Comparison of ENCODE assay signal across 9 cellular contexts in genomic region chr5:117888688-117889087, GRCh38.
DNase-seq lines count a peak whose midpoint lies in the region; ATAC-seq and TF ChIP-seq lines count a peak whose summit lies in the region.
"Had no signal": no experiment of that assay in that cellular context is flagged by ENCODE, and none has a peak within 500 bp of the region (broad histone marks: within the 10 kb centered on the region; RNA-seq: fewer than 3 reads in every experiment).

No MANE protein-coding gene starts in this region.

- ATAC-seq in GM18505 (IDR thresholded peaks at IDR 0.05; ENCODE audit: unreplicated experiment) (peak; percentile 89), GM21786 (IDR thresholded peaks at IDR 0.05; ENCODE audit: unreplicated experiment) (peak; percentile 95)

- TF ChIP-seq POLR2A in GM18505 (IDR thresholded peaks at IDR 0.05; ENCODE audit: borderline replicate concordance, extremely low read depth, insufficient read depth, insufficient read length) = no peak

- no peaks in the 10 kb centered on the region for H3K9me3 ChIP-seq in Loucy (ENCODE audit: insufficient read depth, low read depth, low read length)

- H3K4me3 ChIP-seq in Loucy (ENCODE audit: low read length, poor library complexity, severe bottlenecking) = peak overlapping the region; percentile 16
- H3K4me3 ChIP-seq: cardiac muscle cell had no signal

- peak overlapping the region; percentile 33 for H3K4me2 ChIP-seq in Loucy (ENCODE audit: low read depth, low read length, poor library complexity, severe bottlenecking)

- no peaks in the 10 kb centered on the region for H3K27me3 ChIP-seq in Loucy (ENCODE audit: insufficient read depth, low read length, poor library complexity, severe bottlenecking)
- H3K27me3 ChIP-seq: cardiac muscle cell had no signal

- H4K20me1 ChIP-seq in Loucy (ENCODE audit: insufficient read depth, low read length, poor library complexity, severe bottlenecking) = no peaks in the 10 kb centered on the region

- no peaks in the 10 kb centered on the region for H3K79me2 ChIP-seq in Loucy (ENCODE audit: insufficient read depth, low read length)

- peak overlapping the region; percentile 60 for H3K9ac ChIP-seq in Loucy (ENCODE audit: low read depth, low read length, poor library complexity, severe bottlenecking)

- peaks cover 34% of the 10 kb centered on the region for H3K4me1 Mint-ChIP-seq in mesothelial cell of epicardium

- H3K36me3 Mint-ChIP-seq in mesothelial cell of epicardium = no peaks in the 10 kb centered on the region

- H3F3A ChIP-seq in Loucy (ENCODE audit: low read depth) = no peaks in the 10 kb centered on the region

- no peak overlapping the region for H3K4me3 Mint-ChIP-seq in mesothelial cell of epicardium

- no peaks in the 10 kb centered on the region for H3K9me3 Mint-ChIP-seq in mesothelial cell of epicardium

- H3K27ac Mint-ChIP-seq in mesothelial cell of epicardium = peak overlapping the region; percentile 26

- DNase-seq in mesothelial cell of epicardium (ENCODE audit: low spot score in 2 of 2, unreplicated experiment in 2 of 2) = no peak
- no peak for DNase-seq in AG08395 (ENCODE audit: low spot score)
- DNase-seq in cerebellum (ENCODE audit: low spot score) = no peak
- DNase-seq in activated CD4-positive, alpha-beta T cell treated with anti-CD3 and anti-CD28 coated beads, Interleukin-2, amount 50 U/mL, for 4 hours = no peak
- no peak for DNase-seq in activated CD4-positive, alpha-beta T cell treated with anti-CD3 and anti-CD28 coated beads for 1 hour

- peaks cover 25% of the 10 kb centered on the region for H3K4me1 ChIP-seq in Loucy (ENCODE audit: insufficient read depth, low read length, poor library complexity, severe bottlenecking)

- H2AFZ ChIP-seq in Loucy (ENCODE audit: low read length) = no peak overlapping the region

- no peaks in the 10 kb centered on the region for H3K36me3 ChIP-seq in Loucy (ENCODE audit: insufficient read depth, low read length)
- H3K36me3 ChIP-seq: cardiac muscle cell had no signal

- H3K9me2 ChIP-seq in Loucy (replicated peaks; ENCODE audit: low read depth, low read length) = no peaks in the 10 kb centered on the region

- TF ChIP-seq CTCF in Loucy (conservative IDR thresholded peaks at IDR 0.05; ENCODE audit: low read length) (no peak), mesothelial cell of epicardium (IDR thresholded peaks at IDR 0.05; ENCODE audit: unreplicated experiment) (no peak)

- H3K27me3 Mint-ChIP-seq in mesothelial cell of epicardium (ENCODE audit: low read depth) = no peaks in the 10 kb centered on the region
